ENCODE assay signal across 11 cellular contexts in the genomic region with DNA sequence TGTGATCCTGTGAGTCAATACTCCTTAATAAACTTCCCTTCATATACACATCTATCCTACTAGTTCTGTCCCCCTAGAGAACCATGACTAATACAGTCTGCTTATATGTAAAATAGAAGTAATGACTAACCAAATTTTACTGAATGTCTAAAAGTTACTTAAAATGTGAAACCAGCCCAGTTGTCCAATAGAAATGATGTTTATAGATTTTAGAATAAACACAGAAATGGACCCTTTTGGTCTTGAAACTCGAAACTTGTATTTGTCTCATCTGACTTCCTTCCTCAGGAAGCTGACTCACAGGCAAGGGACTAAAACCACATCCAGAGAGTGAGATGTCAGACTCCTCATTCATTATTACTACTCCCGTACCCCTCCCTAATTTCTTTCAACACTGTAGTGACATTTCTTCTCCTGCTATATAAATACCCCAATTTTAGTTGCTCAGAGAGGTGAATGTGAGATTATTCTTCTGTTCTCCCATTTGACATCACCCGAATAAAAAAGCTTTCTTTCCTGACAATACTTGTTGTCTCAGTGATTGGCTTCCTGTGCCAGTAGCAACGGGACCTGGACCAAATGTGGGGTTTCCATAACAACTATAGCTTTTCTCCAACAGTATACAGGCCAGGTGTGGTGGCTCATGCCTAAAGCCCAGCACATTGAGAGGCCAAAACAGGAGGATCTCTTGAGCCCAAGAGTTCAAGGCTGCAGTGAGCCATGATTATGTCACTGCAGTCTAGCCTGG.
A peak's percentile ranks its signal among the peaks of the same experiment; 100 is the strongest.
DNase-seq lines count a peak whose midpoint lies in the region; ATAC-seq and TF ChIP-seq lines count a peak whose summit lies in the region.
"Had no signal": no experiment of that assay in that cellular context is flagged by ENCODE, and none has a peak within 500 bp of the region (broad histone marks: within the 10 kb centered on the region; RNA-seq: fewer than 3 reads in every experiment).

No MANE protein-coding gene starts in this region.

- H3K9ac ChIP-seq in mesenchymal stem cell (ENCODE audit: low read length): no peak overlapping the region
- no peak overlapping the region for H3K9ac ChIP-seq in Karpas-422 (ENCODE audit: low read length)

- H3K4ac ChIP-seq in mesenchymal stem cell (ENCODE audit: low read depth in 1 of 2, low read length in 2 of 2): peak overlapping the region; percentile 7 to 99

- no peak for TF ChIP-seq CTCF in RWPE2 (IDR thresholded peaks at IDR 0.05; ENCODE audit: poor library complexity, severe bottlenecking)

- no peak overlapping the region for H3K4me3 ChIP-seq in RWPE2 (ENCODE audit: severe bottlenecking)
- H3K4me3 ChIP-seq in mesenchymal stem cell (ENCODE audit: insufficient read depth in 1 of 2, low read depth in 1 of 2, low read length in 2 of 2): no peak overlapping the region
- H3K4me3 ChIP-seq in Karpas-422 (ENCODE audit: low read length): no peak overlapping the region

- no peak overlapping the region for H2AFZ ChIP-seq in mesenchymal stem cell (ENCODE audit: low read depth, low read length)
- H2AFZ ChIP-seq in Karpas-422 (ENCODE audit: low read length): no peak overlapping the region

- ATAC-seq in GM18909 (IDR thresholded peaks at IDR 0.05; ENCODE audit: poor library complexity, unreplicated experiment) (peak; percentile 58), HG03060 (IDR thresholded peaks at IDR 0.05; ENCODE audit: low read depth, unreplicated experiment) (peak; percentile 74), RWPE2 (ENCODE audit: low read depth) (peak; percentile 38; the same call in 1 of the 3 replicates)

- H3K4me2 ChIP-seq in mesenchymal stem cell (ENCODE audit: low read length, poor library complexity, severe bottlenecking): no peak overlapping the region
- no peak overlapping the region for H3K4me2 ChIP-seq in Karpas-422 (ENCODE audit: low read depth, low read length, poor library complexity, severe bottlenecking)

- H4K20me1 ChIP-seq in Karpas-422 (ENCODE audit: insufficient read depth, low read depth, low read length): no peaks in the 10 kb centered on the region

- H3K4me1 ChIP-seq in RWPE2 (ENCODE audit: insufficient read depth, poor library complexity, severe bottlenecking) (no peaks in the 10 kb centered on the region), mesenchymal stem cell (ENCODE audit: control insufficient read depth, insufficient read depth, low read depth, low read length) (no peaks in the 10 kb centered on the region), Karpas-422 (ENCODE audit: low read length) (no peaks in the 10 kb centered on the region)

- 28% methylated on average over 4 of the region's 4 CpGs for WGBS in mesenchymal stem cell

- H2BK5ac ChIP-seq in mesenchymal stem cell (ENCODE audit: low read depth, low read length, poor library complexity, severe bottlenecking): no peak overlapping the region

- H3K9me3 ChIP-seq in RWPE2 (ENCODE audit: severe bottlenecking) (peaks cover 3% of the 10 kb centered on the region), mesenchymal stem cell (ENCODE audit: control insufficient read depth, low read length) (peaks cover 12% of the 10 kb centered on the region), Karpas-422 (ENCODE audit: low read length) (peaks cover 7% of the 10 kb centered on the region)

- H3K27me3 ChIP-seq in RWPE2 (ENCODE audit: insufficient read depth, poor library complexity, severe bottlenecking) (no peaks in the 10 kb centered on the region), mesenchymal stem cell (ENCODE audit: control insufficient read depth in 1 of 2, insufficient read depth in 1 of 2, low read length in 2 of 2) (no peaks in the 10 kb centered on the region), Karpas-422 (ENCODE audit: low read length) (no peaks in the 10 kb centered on the region)

- H3K27ac ChIP-seq in RWPE2 (ENCODE audit: poor library complexity, severe bottlenecking) (no peak overlapping the region), mesenchymal stem cell (ENCODE audit: low read length, poor library complexity, severe bottlenecking) (no peak overlapping the region), Karpas-422 (ENCODE audit: low read length) (no peak overlapping the region)

- no peak overlapping the region for H2BK15ac ChIP-seq in mesenchymal stem cell (ENCODE audit: low read depth, poor library complexity, severe bottlenecking)

- DNase-seq in RWPE2 (ENCODE audit: low spot score) (no peak), mesenchymal stem cell (peak; percentile 95), GDM1 (lab: John Stamatoyannopoulos, UW) (no peak), activated T-cell treated with anti-CD3 and anti-CD28 coated beads for 4 hours (no peak), Karpas-422 (no peak)
- DNase-seq in activated T-cell treated with anti-CD3 and anti-CD28 coated beads, Interleukin-2, amount 50 U/mL, for 1 hour: no peak
- DNase-seq: activated CD8-positive, alpha-beta memory T cell treated with anti-CD3 and anti-CD28 coated beads, Interleukin-2, amount 50 U/mL, for 48 hours; endodermal cell; stimulated activated CD4-positive, alpha-beta T cell treated with anti-CD3 and anti-CD28 coated beads, Interleukin-4, amount 100 ng/mL, for 1 hour had no signal

- H3K36me3 ChIP-seq in RWPE2 (ENCODE audit: low read depth) (no peaks in the 10 kb centered on the region), mesenchymal stem cell (ENCODE audit: control insufficient read depth in 1 of 2, insufficient read depth in 2 of 2, low read depth in 1 of 2, low read length in 2 of 2) (no peaks in the 10 kb centered on the region), Karpas-422 (ENCODE audit: insufficient read depth, low read length) (no peaks in the 10 kb centered on the region)

- peak overlapping the region in 1 of 2 experiments; percentile 79 for H3K14ac ChIP-seq in mesenchymal stem cell (ENCODE audit: low read length in 2 of 2)

- no peaks in the 10 kb centered on the region for H3K79me2 ChIP-seq in Karpas-422 (ENCODE audit: low read length)

- H2AK5ac ChIP-seq in mesenchymal stem cell (ENCODE audit: low read length, severe bottlenecking): no peak overlapping the region

- H3K9me2 ChIP-seq in Karpas-422 (replicated peaks; ENCODE audit: insufficient read depth, low read length): no peaks in the 10 kb centered on the region

- peak overlapping the region; percentile 45 for H4K91ac ChIP-seq in mesenchymal stem cell (ENCODE audit: low read length)

- H2BK120ac ChIP-seq in mesenchymal stem cell (ENCODE audit: low read depth, low read length): peak overlapping the region; percentile 99

- peak overlapping the region; percentile 29 to 98 for H2BK12ac ChIP-seq in mesenchymal stem cell (ENCODE audit: low read length in 2 of 2)

- peak overlapping the region; percentile 5 for H4K8ac ChIP-seq in mesenchymal stem cell (ENCODE audit: low read length)

- no peak overlapping the region for H3K23ac ChIP-seq in mesenchymal stem cell (ENCODE audit: low read length in 2 of 2)

- no peaks in the 10 kb centered on the region for H3K79me1 ChIP-seq in mesenchymal stem cell (replicated peaks; ENCODE audit: low read length, poor library complexity, severe bottlenecking)

- peak overlapping the region; percentile 31 to 98 for H3K18ac ChIP-seq in mesenchymal stem cell (ENCODE audit: low read depth in 1 of 2, low read length in 2 of 2)
